Comparison of ENCODE assay signal across 11 cellular contexts in the genomic region with DNA sequence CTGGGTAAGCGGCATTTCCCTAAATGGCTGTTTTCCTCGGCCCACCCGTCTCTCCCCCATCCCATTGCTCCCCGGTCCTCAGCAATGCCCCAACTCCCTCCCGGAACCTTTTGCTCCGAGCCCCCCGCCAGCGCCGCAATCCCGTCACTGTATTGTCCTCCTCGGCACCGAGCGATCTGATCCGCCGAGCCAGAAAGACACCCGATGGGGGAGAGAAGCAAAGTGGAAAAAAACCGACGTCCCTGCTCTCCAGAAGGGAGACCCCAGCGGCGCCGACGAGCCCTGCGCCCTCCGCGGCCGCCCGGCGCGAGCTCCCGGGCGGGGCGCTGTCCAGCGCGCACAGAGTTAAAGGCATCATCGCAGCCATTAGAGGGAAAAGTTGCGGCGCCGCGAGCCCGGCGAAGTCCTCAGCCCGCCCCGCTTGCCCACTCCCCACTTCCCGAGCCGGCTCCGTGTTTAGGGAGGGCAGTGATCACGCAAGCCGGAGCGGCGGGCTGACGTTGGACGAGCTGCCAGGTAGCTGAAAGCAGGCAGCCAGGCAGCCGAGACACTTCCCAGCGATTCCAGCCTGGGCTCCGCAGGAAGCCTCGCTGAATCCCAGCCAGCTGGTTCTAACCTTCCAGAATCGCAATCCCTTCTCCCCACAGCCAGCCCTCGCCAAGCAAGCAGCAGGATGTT. TPM values are rescaled to one million over a fixed set of nuclear protein-coding genes. Genes with fewer than 3 reads are reported as not detected.
DNase-seq lines count a peak whose midpoint lies in the region; ATAC-seq and TF ChIP-seq lines count a peak whose summit lies in the region.
"Had no signal": no experiment of that assay in that cellular context is flagged by ENCODE, and none has a peak within 500 bp of the region (broad histone marks: within the 10 kb centered on the region; RNA-seq: fewer than 3 reads in every experiment).

A gene with protein sequence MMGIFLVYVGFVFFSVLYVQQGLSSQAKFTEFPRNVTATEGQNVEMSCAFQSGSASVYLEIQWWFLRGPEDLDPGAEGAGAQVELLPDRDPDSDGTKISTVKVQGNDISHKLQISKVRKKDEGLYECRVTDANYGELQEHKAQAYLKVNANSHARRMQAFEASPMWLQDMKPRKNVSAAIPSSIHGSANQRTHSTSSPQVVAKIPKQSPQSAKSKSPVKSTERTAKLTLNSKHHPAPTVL (plus strand): TSS at position 435 of the 678 bp plus-strand sequence. CDS start 356 bp downstream, outside the sequence.

- no peaks in the 10 kb centered on the region for H3K9me3 ChIP-seq in CD8-positive, alpha-beta memory T cell (ENCODE audit: low read length)
- H3K9me3 ChIP-seq: adrenal gland, right lobe of liver had no signal

- H3K27ac Mint-ChIP-seq in chondrocyte (ENCODE audit: unreplicated experiment), result no peak within 1 kb of the TSS
- H3K27ac Mint-ChIP-seq in CD8-positive, alpha-beta memory T cell, result no peak within 1 kb of the TSS

- POLR2A ChIA-PET in CD8-positive, alpha-beta memory T cell (lab: Charles Lee), result no interaction called here

- peaks cover 7% of the 10 kb centered on the region for H3K4me1 Mint-ChIP-seq in chondrocyte (ENCODE audit: low read depth)
- no peaks in the 10 kb centered on the region for H3K4me1 Mint-ChIP-seq in CD8-positive, alpha-beta memory T cell

- no peaks in the 10 kb centered on the region for H3K36me3 ChIP-seq in CD8-positive, alpha-beta memory T cell (ENCODE audit: insufficient read depth, low read length)
- H3K36me3 ChIP-seq: adrenal gland, right lobe of liver had no signal

- DNase-seq in Right ventricle myocardium inferior (ENCODE audit: missing footprints) (no peak), cardiac septum (ENCODE audit: low spot score) (no peak), chondrocyte (ENCODE audit: low spot score) (no peak), middle frontal gyrus (ENCODE audit: extremely low spot score, low spot score) (peak; percentile 33), germinal center (ENCODE audit: low spot score) (no peak), HT-29 (ENCODE audit: low spot score) (no peak)
- DNase-seq in CD8-positive, alpha-beta memory T cell, result no peak
- DNase-seq: right lobe of liver had no signal

- H3K27me3 ChIP-seq in CD8-positive, alpha-beta memory T cell (ENCODE audit: insufficient read depth, low read length, poor library complexity, severe bottlenecking), result peaks cover 6% of the 10 kb centered on the region

- peaks cover 44% of the 10 kb centered on the region for H3K27me3 Mint-ChIP-seq in chondrocyte (ENCODE audit: low read depth)
- peaks cover 24 to 30% of the 10 kb centered on the region in 2 donors for H3K27me3 Mint-ChIP-seq in CD8-positive, alpha-beta memory T cell

- ATAC-seq in Right ventricle myocardium inferior (peak; percentile 37), HG03571 (IDR thresholded peaks at IDR 0.05; ENCODE audit: unreplicated experiment) (no peak)

- H3K4me3 ChIP-seq in CD8-positive, alpha-beta memory T cell (ENCODE audit: low read length), result no peak within 1 kb of the TSS
- H3K4me3 ChIP-seq: right lobe of liver had no signal

- peak; percentile 16 for TF ChIP-seq CTCF in chondrocyte (IDR thresholded peaks at IDR 0.05)

- H3K36me3 Mint-ChIP-seq in chondrocyte (ENCODE audit: low read depth), result no peaks in the 10 kb centered on the region
- H3K36me3 Mint-ChIP-seq in CD8-positive, alpha-beta memory T cell, result peaks cover 0 to 7% (median 0%) of the 10 kb centered on the region in 3 donors

- CTCF ChIA-PET in CD8-positive, alpha-beta memory T cell (lab: Charles Lee), result no interaction called here

- intact Hi-C loops in Right ventricle myocardium inferior (cut with DNase I) (no loop called here), cardiac septum (cut with DNase I) (no loop called here)

- H3K4me1 ChIP-seq in CD8-positive, alpha-beta memory T cell (ENCODE audit: insufficient read depth, low read length), result no peaks in the 10 kb centered on the region
- H3K4me1 ChIP-seq: right lobe of liver had no signal

- H3K27ac ChIP-seq in CD8-positive, alpha-beta memory T cell (ENCODE audit: low read depth, low read length), result no peak within 1 kb of the TSS
- H3K27ac ChIP-seq: right lobe of liver had no signal

- no peaks in the 10 kb centered on the region for H3K9me3 Mint-ChIP-seq in chondrocyte (ENCODE audit: low read depth)
- peaks cover 4 to 21% (median 16%) of the 10 kb centered on the region in 5 donors for H3K9me3 Mint-ChIP-seq in CD8-positive, alpha-beta memory T cell

- H3K4me3 Mint-ChIP-seq in chondrocyte (ENCODE audit: unreplicated experiment), result peak within 1 kb of the TSS; percentile 47
- no peak within 1 kb of the TSS for H3K4me3 Mint-ChIP-seq in CD8-positive, alpha-beta memory T cell

RNA-seq across cellular contexts. Expression of the gene that starts here (rescaled TPM):
- not detected for total RNA-seq in Right ventricle myocardium inferior
- total RNA-seq in cardiac septum, result not detected
- not detected in 3 replicates for total RNA-seq in chondrocyte
- not detected for total RNA-seq in CD8-positive, alpha-beta memory T cell
- not detected for polyA plus RNA-seq in CD8-positive, alpha-beta memory T cell
- not detected in 2 replicates for total RNA-seq in HT-29 (2014; rRNA removed; shearing (Covaris generic))
- total RNA-seq: right lobe of liver had no signal
- polyA plus RNA-seq: AG04450 had no signal

Comparison
In these comparisons a context has a peak if more than half of its experiments do, and no peak if none do; other contexts are left out.
1. Peak in ATAC-seq in Right ventricle myocardium inferior; RNA of the gene not detected or under 1 TPM.